1 cellular context compared by ENCODE assay signal in the genomic region with DNA sequence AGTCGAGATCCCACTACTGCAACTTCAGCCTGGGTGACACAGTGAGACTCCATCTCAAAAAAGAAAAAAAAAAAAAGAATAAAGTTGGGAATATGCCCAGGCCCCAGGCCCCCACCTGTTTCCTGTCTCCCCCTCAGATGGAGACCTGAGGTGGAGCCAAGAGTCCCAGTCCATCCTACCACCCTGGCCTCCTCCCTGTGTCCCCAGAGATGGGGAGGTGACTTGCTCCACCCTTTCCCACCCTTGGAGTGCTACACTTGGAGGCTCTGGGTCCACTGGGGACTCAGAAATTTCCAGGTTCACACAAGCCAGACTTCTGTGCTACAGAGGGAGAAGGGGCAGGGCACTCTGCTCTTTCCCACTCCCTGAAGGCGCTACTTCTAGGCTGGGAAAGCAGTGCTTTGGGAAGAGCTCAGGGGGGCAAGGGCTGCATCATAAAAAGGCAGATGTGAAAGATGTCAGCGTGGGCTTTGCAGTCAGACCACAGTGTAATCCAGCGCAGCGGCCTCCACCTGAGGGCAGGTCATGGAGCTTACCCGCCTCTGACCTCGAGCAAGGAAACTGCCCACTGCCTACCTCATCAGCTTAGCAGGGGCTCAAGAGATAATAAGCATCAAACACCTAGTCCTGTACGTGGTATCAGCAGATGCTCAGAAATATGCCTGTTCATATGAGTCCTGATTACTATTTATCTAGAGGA.
TF ChIP-seq lines count a peak whose summit lies in the region.

No MANE protein-coding gene starts in this region.

TF ChIP-seq in WTC11, 78 proteins besides CTCF, POLR2A, EP300 and RAD21 (continued from another document):
- TF ChIP-seq, protein P1, sequence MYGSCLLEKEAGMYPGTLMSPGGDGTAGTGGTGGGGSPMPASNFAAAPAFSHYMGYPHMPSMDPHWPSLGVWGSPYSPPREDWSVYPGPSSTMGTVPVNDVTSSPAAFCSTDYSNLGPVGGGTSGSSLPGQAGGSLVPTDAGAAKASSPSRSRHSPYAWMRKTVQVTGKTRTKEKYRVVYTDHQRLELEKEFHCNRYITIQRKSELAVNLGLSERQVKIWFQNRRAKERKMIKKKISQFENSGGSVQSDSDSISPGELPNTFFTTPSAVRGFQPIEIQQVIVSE (CRISPR knock-in tag; IDR thresholded peaks at IDR 0.05; ENCODE audit: borderline replicate concordance): no peak
